Comparison of ENCODE assay signal across 9 cellular contexts in genomic region chr11:120168960-120169681, GRCh38. TPM values are rescaled to one million over a fixed set of nuclear protein-coding genes. Genes with fewer than 3 reads are reported as not detected.
A peak's percentile ranks its signal among the peaks of the same experiment; 100 is the strongest.
DNase-seq lines count a peak whose midpoint lies in the region; ATAC-seq and TF ChIP-seq lines count a peak whose summit lies in the region.
"Had no signal": no experiment of that assay in that cellular context is flagged by ENCODE, and none has a peak within 500 bp of the region (broad histone marks: within the 10 kb centered on the region; RNA-seq: fewer than 3 reads in every experiment).

No MANE protein-coding gene starts in this region.

- peaks cover 0 to 7% (median 5%) of the 10 kb centered on the region in 7 donors for H3K9me3 Mint-ChIP-seq in CD4-positive, CD25-positive, alpha-beta regulatory T cell

- peak; percentile 60 for ATAC-seq in CD4-positive, CD25-positive, alpha-beta regulatory T cell (ENCODE audit: low read depth in 2 of 2)
- ATAC-seq in HG02759 (IDR thresholded peaks at IDR 0.05; ENCODE audit: unreplicated experiment) (peak; percentile 60), GM21528 (IDR thresholded peaks at IDR 0.05; ENCODE audit: low FRiP score, unreplicated experiment) (no peak)

- no peak for TF ChIP-seq POLR2A in testis (IDR thresholded peaks at IDR 0.05)

- H3K27ac Mint-ChIP-seq in CD4-positive, CD25-positive, alpha-beta regulatory T cell: no peak overlapping the region

- peaks cover 66% of the 10 kb centered on the region for H3K27me3 Mint-ChIP-seq in CD4-positive, CD25-positive, alpha-beta regulatory T cell

- H3K27ac ChIP-seq in CD4-positive, CD25-positive, alpha-beta regulatory T cell (ENCODE audit: insufficient read depth, low read length, poor library complexity, severe bottlenecking): no peak overlapping the region
- no peak overlapping the region for H3K27ac ChIP-seq in testis
- H3K27ac ChIP-seq: KMS-11 had no signal

- H3K36me3 ChIP-seq in CD4-positive, CD25-positive, alpha-beta regulatory T cell (ENCODE audit: control insufficient read depth, insufficient read depth, low read length): no peaks in the 10 kb centered on the region
- H3K36me3 ChIP-seq in testis (ENCODE audit: low read depth, missing control alignments): no peaks in the 10 kb centered on the region

- H3K4me3 Mint-ChIP-seq in CD4-positive, CD25-positive, alpha-beta regulatory T cell: peak overlapping the region in 3 of 4 donors; percentile 63 to 72 (median 68)

- H3K36me3 Mint-ChIP-seq in CD4-positive, CD25-positive, alpha-beta regulatory T cell: no peaks in the 10 kb centered on the region

- peak in 2 of 3 donors; percentile 31 to 45 for DNase-seq in CD4-positive, CD25-positive, alpha-beta regulatory T cell
- DNase-seq in RPMI8226: peak; percentile 26
- peak; percentile 67 for DNase-seq in activated naive CD4-positive, alpha-beta T cell treated with anti-CD3 and anti-CD28 coated beads, Interleukin-2, amount 50 U/mL, for 16 hours
- peak in 41 of 42 donors; percentile 35 to 88 (median 72) for DNase-seq in head of caudate nucleus
- DNase-seq in nucleus accumbens (lab: John Stamatoyannopoulos, UW): peak in 44 of 56 donors; percentile 37 to 84 (median 69)
- peak; percentile 81 for DNase-seq in testis

- H3K4me3 ChIP-seq in CD4-positive, CD25-positive, alpha-beta regulatory T cell (ENCODE audit: low read depth, low read length): no peak overlapping the region
- peak overlapping the region; percentile 39 to 61 for H3K4me3 ChIP-seq in testis

- peaks cover 0 to 9% (median 2%) of the 10 kb centered on the region in 4 donors for H3K4me1 Mint-ChIP-seq in CD4-positive, CD25-positive, alpha-beta regulatory T cell

- peak; percentile 82 to 93 (median 85) for TF ChIP-seq CTCF in testis (IDR thresholded peaks at IDR 0.05)

- WGBS in testis, 2 donors: 0 to 1% methylated on average over 17 to 68 of the region's 71 CpGs

- H3K9me3 ChIP-seq in CD4-positive, CD25-positive, alpha-beta regulatory T cell (ENCODE audit: control insufficient read depth in 2 of 2, low read length in 2 of 2): peaks cover 5 to 10% of the 10 kb centered on the region in 2 experiments
- no peaks in the 10 kb centered on the region for H3K9me3 ChIP-seq in testis

- intact Hi-C loops in head of caudate nucleus (cut with DNase I) (no loop called here), testis (cut with DNase I; ENCODE audit: low total_unique reads) (no loop called here)

- peaks cover 18% of the 10 kb centered on the region for H3K27me3 ChIP-seq in CD4-positive, CD25-positive, alpha-beta regulatory T cell (ENCODE audit: control insufficient read depth, insufficient read depth, low read length)
- no peaks in the 10 kb centered on the region for H3K27me3 ChIP-seq in testis

- H3K4me1 ChIP-seq in CD4-positive, CD25-positive, alpha-beta regulatory T cell (ENCODE audit: control insufficient read depth, insufficient read depth, low read length, poor library complexity, severe bottlenecking): peaks cover 10% of the 10 kb centered on the region
- H3K4me1 ChIP-seq in testis: peaks cover 4% of the 10 kb centered on the region

RNA-seq across cellular contexts. Expression of gene TRIM29, which starts 31.2 kb away (rescaled TPM):
- not detected for total RNA-seq in CD4-positive, CD25-positive, alpha-beta regulatory T cell
- polyA plus RNA-seq in CD4-positive, CD25-positive, alpha-beta regulatory T cell: not detected
- total RNA-seq in testis: 10 to 100 TPM; 11.6 to 12.3 TPM
- 18.2 TPM for polyA plus RNA-seq in testis (ENCODE audit: insufficient read depth, low read depth, low replicate concordance)

RNA-seq across cellular contexts. Expression of gene OAF, which starts 41.7 kb away (rescaled TPM):
- 1.2 TPM for total RNA-seq in CD4-positive, CD25-positive, alpha-beta regulatory T cell
- polyA plus RNA-seq in CD4-positive, CD25-positive, alpha-beta regulatory T cell: 1 to 10 TPM in 1 of 4 donors, under 1 TPM in 3; 0.38 to 1.1 (median 0.47) TPM
- 10 to 100 TPM in 1 of 2 donors, 1 to 10 TPM in 1; 8.5 to 11.0 TPM for total RNA-seq in testis
- polyA plus RNA-seq in testis (ENCODE audit: insufficient read depth, low read depth, low replicate concordance): 22.6 TPM

Comparison
In these comparisons a context has a peak if more than half of its experiments do, and no peak if none do; other contexts are left out.
1. DNase-seq: peak in every context shown above with its lines; median percentile 81 in testis; 72 in head of caudate nucleus; 69 in nucleus accumbens; 67 in activated naive CD4-positive, alpha-beta T cell treated with anti-CD3 and anti-CD28 coated beads, Interleukin-2, amount 50 U/mL, for 16 hours; 38 in CD4-positive, CD25-positive, alpha-beta regulatory T cell; 26 in RPMI8226.
2. RNA of gene TRIM29, which starts 31.2 kb away (total RNA-seq): 11.6 to 12.3 TPM in testis; not detected in CD4-positive, CD25-positive, alpha-beta regulatory T cell (single experiment); every median in the first group is over 10 times any median in the second.